9 cellular contexts compared by ENCODE assay signal in genomic region chr1:110524311-110525249, GRCh38. TPM values are rescaled to one million over a fixed set of nuclear protein-coding genes. Genes with fewer than 3 reads are reported as not detected.
A peak's percentile ranks its signal among the peaks of the same experiment; 100 is the strongest.
DNase-seq lines count a peak whose midpoint lies in the region; ATAC-seq and TF ChIP-seq lines count a peak whose summit lies in the region.
"Had no signal": no experiment of that assay in that cellular context is flagged by ENCODE, and none has a peak within 500 bp of the region (broad histone marks: within the 10 kb centered on the region; RNA-seq: fewer than 3 reads in every experiment).

No MANE protein-coding gene starts in this region.

- intact Hi-C loops in activated CD4-positive, alpha-beta memory T cell treated with anti-CD3 and anti-CD28 coated beads for 36 hours (cut with micrococcal nuclease): loop anchor here (1.0 kb wide), 2 partner anchors 91 to 259 kb away; no protein-coding TSS in a partner anchor

- CTCF ChIA-PET in activated CD4-positive, alpha-beta memory T cell treated with anti-CD3 and anti-CD28 coated beads for 36 hours (lab: Charles Lee): interaction anchor here (0.6 to 7.2 kb wide), 25 partner anchors 11 to 475 kb away, joined by 3 to 90 read pairs (median 4); partner anchors contain the start of gene KCNA2

- 11 to 50% methylated on average over 5 to 20 of the region's 20 CpGs for WGBS in endodermal cell (ENCODE audit: insufficient coverage in 1 of 2, insufficient read length in 1 of 2), 2 experiments

- H3K9me3 Mint-ChIP-seq in activated CD4-positive, alpha-beta memory T cell treated with anti-CD3 and anti-CD28 coated beads for 36 hours: no peaks in the 10 kb centered on the region
- no peaks in the 10 kb centered on the region for H3K9me3 Mint-ChIP-seq in endodermal cell
- H3K9me3 Mint-ChIP-seq in naive B cell: no peaks in the 10 kb centered on the region

- H3K36me3 ChIP-seq in endodermal cell (ENCODE audit: control insufficient read depth, insufficient read depth, low read length): no peaks in the 10 kb centered on the region
- H3K36me3 ChIP-seq: ovary had no signal

- peak; percentile 94 for TF ChIP-seq CTCF in endodermal cell (conservative IDR thresholded peaks at IDR 0.05)

- peaks cover 17% of the 10 kb centered on the region for H3K27me3 Mint-ChIP-seq in activated CD4-positive, alpha-beta memory T cell treated with anti-CD3 and anti-CD28 coated beads for 36 hours
- H3K27me3 Mint-ChIP-seq in endodermal cell (ENCODE audit: insufficient read depth): peaks cover 45% of the 10 kb centered on the region
- H3K27me3 Mint-ChIP-seq in naive B cell: peaks cover 35 to 80% (median 80%) of the 10 kb centered on the region in 3 donors

- no peak overlapping the region for H3K9ac ChIP-seq in endodermal cell (ENCODE audit: extremely low read depth, low read length, poor library complexity, severe bottlenecking)

- no peak overlapping the region for H3K27ac ChIP-seq in endodermal cell (ENCODE audit: low read depth, low read length)
- H3K27ac ChIP-seq: ovary had no signal

- no peaks in the 10 kb centered on the region for H3K4me1 ChIP-seq in endodermal cell (ENCODE audit: control insufficient read depth, insufficient read depth, low read length)

- peaks cover 5% of the 10 kb centered on the region for H3K4me1 Mint-ChIP-seq in activated CD4-positive, alpha-beta memory T cell treated with anti-CD3 and anti-CD28 coated beads for 36 hours (ENCODE audit: low read depth)
- H3K4me1 Mint-ChIP-seq in endodermal cell (peaks cover 5% of the 10 kb centered on the region), naive B cell (peaks cover 6 to 8% (median 7%) of the 10 kb centered on the region in 3 donors)

- no peak overlapping the region for H3K4me3 Mint-ChIP-seq in activated CD4-positive, alpha-beta memory T cell treated with anti-CD3 and anti-CD28 coated beads for 36 hours
- no peak overlapping the region for H3K4me3 Mint-ChIP-seq in endodermal cell
- peak overlapping the region in 1 of 8 donors; percentile 38 for H3K4me3 Mint-ChIP-seq in naive B cell

- no peak overlapping the region for H3K27ac Mint-ChIP-seq in activated CD4-positive, alpha-beta memory T cell treated with anti-CD3 and anti-CD28 coated beads for 36 hours
- H3K27ac Mint-ChIP-seq in endodermal cell: no peak overlapping the region
- peak overlapping the region in 1 of 6 donors; percentile 44 for H3K27ac Mint-ChIP-seq in naive B cell

- DNase-seq in AG08395 (ENCODE audit: low spot score): peak; percentile 34
- DNase-seq in GM19240 (ENCODE audit: insufficient read length, low spot score): peak; percentile 56
- DNase-seq in NCI-H510A (lab: John Stamatoyannopoulos, UW): peak; percentile 32
- peak; percentile 65 for DNase-seq in activated CD4-positive, alpha-beta memory T cell treated with anti-CD3 and anti-CD28 coated beads for 36 hours
- peak; percentile 91 for DNase-seq in endodermal cell
- DNase-seq in naive B cell: peak; percentile 24
- DNase-seq in stimulated activated naive CD8-positive, alpha-beta T cell treated with anti-CD3 and anti-CD28 coated beads, Interleukin-15, Interleukin-2, amounts not matched to agents 100 U/mL and 50 U/mL, for 24 hours: peak; percentile 53

- no peak overlapping the region for H3K4me3 ChIP-seq in endodermal cell (ENCODE audit: low read length)
- H3K4me3 ChIP-seq: ovary had no signal

- no peaks in the 10 kb centered on the region for H3K36me3 Mint-ChIP-seq in activated CD4-positive, alpha-beta memory T cell treated with anti-CD3 and anti-CD28 coated beads for 36 hours
- H3K36me3 Mint-ChIP-seq in endodermal cell (ENCODE audit: low read depth) (no peaks in the 10 kb centered on the region), naive B cell (no peaks in the 10 kb centered on the region)

- peak; percentile 57 to 71 for ATAC-seq in naive B cell (ENCODE audit: low read depth in 2 of 2)
- peak; percentile 60 for ATAC-seq in stimulated activated naive CD8-positive, alpha-beta T cell treated with anti-CD3 and anti-CD28 coated beads, Interleukin-15, Interleukin-2, amounts not matched to agents 100 U/mL and 50 U/mL, for 24 hours
- ATAC-seq in GM19324 (IDR thresholded peaks at IDR 0.05; ENCODE audit: low FRiP score, unreplicated experiment): no peak

- POLR2A ChIA-PET in activated CD4-positive, alpha-beta memory T cell treated with anti-CD3 and anti-CD28 coated beads for 36 hours (lab: Charles Lee): no interaction called here

- H3K27me3 ChIP-seq in endodermal cell (ENCODE audit: control insufficient read depth, insufficient read depth, low read length, poor library complexity, severe bottlenecking): peaks cover 31% of the 10 kb centered on the region
- H3K27me3 ChIP-seq: ovary had no signal

- H3K9me3 ChIP-seq in endodermal cell (ENCODE audit: control insufficient read depth, low read length): no peaks in the 10 kb centered on the region
- H3K9me3 ChIP-seq: ovary had no signal

RNA-seq across cellular contexts. Expression of gene KCNA10, which starts 5.6 kb away (rescaled TPM):
- not detected for total RNA-seq in activated CD4-positive, alpha-beta memory T cell treated with anti-CD3 and anti-CD28 coated beads for 36 hours
- not detected for total RNA-seq in endodermal cell
- polyA plus RNA-seq in endodermal cell (2013, experiment 1 of 2): not detected
- polyA plus RNA-seq in endodermal cell (2013, experiment 2 of 2): not detected
- polyA plus RNA-seq in naive B cell (ENCODE audit: low read depth in 6 of 6): not detected
- total RNA-seq: ovary had no signal
- polyA plus RNA-seq: ovary had no signal

Comparison
In these comparisons a context has a peak if more than half of its experiments do, and no peak if none do; other contexts are left out.
1. DNase-seq: peak in every context shown above with its lines; median percentile 91 in endodermal cell; 65 in activated CD4-positive, alpha-beta memory T cell treated with anti-CD3 and anti-CD28 coated beads for 36 hours; 56 in GM19240; 53 in stimulated activated naive CD8-positive, alpha-beta T cell treated with anti-CD3 and anti-CD28 coated beads, Interleukin-15, Interleukin-2, amounts not matched to agents 100 U/mL and 50 U/mL, for 24 hours; 34 in AG08395; 32 in NCI-H510A; 24 in naive B cell.